ENCODE assay signal across 8 cellular contexts in genomic region chr1:55213029-55213884, GRCh38. TPM values are rescaled to one million over a fixed set of nuclear protein-coding genes. Genes with fewer than 3 reads are reported as not detected.
A peak's percentile ranks its signal among the peaks of the same experiment; 100 is the strongest.
DNase-seq lines count a peak whose midpoint lies in the region; ATAC-seq, FAIRE-seq and TF ChIP-seq lines count a peak whose summit lies in the region.

No MANE protein-coding gene starts in this region.

- 0 out of 3 replicates have a peak, but pooled peaks of 1 of the 2 experiments have one; percentile 23 for TF ChIP-seq POLR2A in H1 (IDR thresholded peaks at IDR 0.05; ENCODE audit: control extremely low read depth in 1 of 2, low read depth in 2 of 2, low read length in 2 of 2)
- no peak for TF ChIP-seq POLR2A in ovary (IDR thresholded peaks at IDR 0.05)
- no peak for TF ChIP-seq POLR2A in GM18505 (IDR thresholded peaks at IDR 0.05; ENCODE audit: borderline replicate concordance, extremely low read depth, insufficient read depth, insufficient read length)

- H3K27me3 ChIP-seq in H1 (replicated peaks in 1 of 4; ENCODE audit: control insufficient read depth in 3 of 4, extremely low read depth in 1 of 4, insufficient read depth in 3 of 4, low read length in 3 of 4) (peaks cover 0 to 3% (median 1%) of the 10 kb centered on the region in 4 experiments; a peak in 2 of 7 replicates), ovary (no peaks in the 10 kb centered on the region)

- FAIRE-seq in H1 (lab: Jason Lieb, UNC): no peak

- H2BK20ac ChIP-seq in H1 (ENCODE audit: low read length): peak overlapping the region; percentile 21; the same call in 1 of the 2 replicates

- peaks cover 66% of the 10 kb centered on the region for H3K79me2 ChIP-seq in OCI-LY7 (ENCODE audit: insufficient read depth, low read depth, low read length)
- peaks cover 4 to 57% of the 10 kb centered on the region in 2 experiments; a peak in 2 of 4 replicates for H3K79me2 ChIP-seq in H1 (ENCODE audit: control insufficient read depth in 1 of 2, insufficient read depth in 2 of 2, low read length in 2 of 2)

- H3K4me2 ChIP-seq in OCI-LY7 (ENCODE audit: low read length) (peak overlapping the region; percentile 99), H1 (ENCODE audit: insufficient read depth in 1 of 2, low read depth in 2 of 2, low read length in 2 of 2) (peak overlapping the region; percentile 81 to 90)

- DNase-seq in GM10266 (ENCODE audit: extremely low spot score): peak; percentile 59
- peak; percentile 40 for DNase-seq in OCI-LY7 (ENCODE audit: low spot score)
- no peak for DNase-seq in H1 (ENCODE audit: low read depth in 1 of 2, low spot score in 2 of 2)
- no peak for DNase-seq in ovary
- no peak for DNase-seq in UCSD-AML1 (lab: John Stamatoyannopoulos, UW; ENCODE audit: unreplicated experiment)

- H3K4me3 ChIP-seq in OCI-LY7 (ENCODE audit: low read depth, low read length, poor library complexity, severe bottlenecking) (peak overlapping the region; percentile 94), H1 (ENCODE audit: extremely low read depth in 1 of 4, insufficient read depth in 2 of 4, low read depth in 3 of 4, low read length in 4 of 4) (peak overlapping the region; percentile 60 to 92 (median 78); a peak in 7 of 8 replicates), ovary (peak overlapping the region; percentile 90)

- H2AFZ ChIP-seq in OCI-LY7 (ENCODE audit: low read length) (no peak overlapping the region; the same call in 1 of the 2 replicates), H1 (ENCODE audit: low read length) (no peak overlapping the region)

- no peaks in the 10 kb centered on the region for H3K9me2 ChIP-seq in OCI-LY7 (ENCODE audit: insufficient read depth, low read length)

- no peak overlapping the region for H4K5ac ChIP-seq in H1 (ENCODE audit: insufficient read length, low read depth, low read length)

- WGBS in H1 (ENCODE audit: extremely low coverage in 1 of 2, insufficient coverage in 1 of 2, insufficient read length in 1 of 2, insufficient replicate concordance in 2 of 2, low coverage in 1 of 2, low lambda C conversion rate in 2 of 2, missing lambda C conversion rate in 1 of 2), 2 experiments: 51% methylated on average over 11 of the region's 11 CpGs; no CpG with 5 or more reads in 1 of the 2 experiments
- WGBS in ovary, 3 donors: 25 to 34% (median 34%) methylated on average over 11 of the region's 11 CpGs

- no peak overlapping the region for H2AK5ac ChIP-seq in H1 (ENCODE audit: low read depth, low read length)

- H3K9me3 ChIP-seq in OCI-LY7 (ENCODE audit: low read length): no peaks in the 10 kb centered on the region
- no peaks in the 10 kb centered on the region for H3K9me3 ChIP-seq in H1 (ENCODE audit: insufficient read depth in 2 of 2, low read depth in 1 of 2, low read length in 1 of 2)
- H3K9me3 ChIP-seq in ovary: no peaks in the 10 kb centered on the region

- H3K9ac ChIP-seq in H1 (replicated peaks in 1 of 4; ENCODE audit: extremely low read depth in 1 of 4, low read depth in 3 of 4, low read length in 3 of 4): peak overlapping the region in 2 of 4 experiments; percentile 24 to 25; a peak in 3 of 7 replicates

- H3K23ac ChIP-seq in H1 (ENCODE audit: insufficient read length): no peak overlapping the region

- H3K4ac ChIP-seq in H1 (replicated peaks; ENCODE audit: insufficient read length, low read depth, low read length): no peak overlapping the region

- H3K36me3 ChIP-seq in OCI-LY7 (ENCODE audit: insufficient read depth, low read length) (peaks cover under 1% of the 10 kb centered on the region; the same call in 1 of the 2 replicates), H1 (ENCODE audit: control insufficient read depth in 2 of 4, insufficient read depth in 4 of 4, low read length in 3 of 4) (no peaks in the 10 kb centered on the region; a peak in 1 of 8 replicates), ovary (no peaks in the 10 kb centered on the region)

- no peak overlapping the region; the same call in 1 of the 2 replicates for H3K18ac ChIP-seq in H1 (ENCODE audit: extremely low read depth, low read length)

- H3K27ac ChIP-seq in OCI-LY7 (ENCODE audit: low read depth, low read length, poor library complexity, severe bottlenecking) (peak overlapping the region; percentile 68), H1 (ENCODE audit: low read depth, low read length) (no peak overlapping the region), ovary (peak overlapping the region; percentile 95 to 97)

- H2BK5ac ChIP-seq in H1 (ENCODE audit: low read depth, low read length): no peak overlapping the region; the same call in 1 of the 2 replicates

- peaks cover 67% of the 10 kb centered on the region for H3K4me1 ChIP-seq in OCI-LY7 (ENCODE audit: insufficient read depth, low read length, poor library complexity, severe bottlenecking)
- H3K4me1 ChIP-seq in H1 (replicated peaks in 1 of 4; ENCODE audit: control insufficient read depth in 3 of 4, insufficient read depth in 4 of 4, low read length in 3 of 4): peaks cover 0 to 18% (median 10%) of the 10 kb centered on the region in 4 experiments; a peak in 6 of 7 replicates
- H3K4me1 ChIP-seq in ovary (ENCODE audit: insufficient read depth): peaks cover 7% of the 10 kb centered on the region

- no peak overlapping the region for H2BK120ac ChIP-seq in H1 (replicated peaks; ENCODE audit: low read depth, low read length)

- H4K20me1 ChIP-seq in OCI-LY7 (ENCODE audit: insufficient read depth, low read length): peaks cover 4% of the 10 kb centered on the region
- H4K20me1 ChIP-seq in H1 (replicated peaks in 1 of 2; ENCODE audit: control insufficient read depth in 1 of 2, insufficient read depth in 2 of 2, low read length in 2 of 2): peaks cover 7 to 9% of the 10 kb centered on the region in 2 experiments

- TF ChIP-seq CTCF in GM10266 (IDR thresholded peaks at IDR 0.05; ENCODE audit: control insufficient read depth, insufficient read depth, low read depth, missing control alignments) (no peak), OCI-LY7 (conservative IDR thresholded peaks at IDR 0.05; ENCODE audit: low read length) (no peak), H1 (IDR thresholded peaks at IDR 0.05; ENCODE audit: control extremely low read depth in 1 of 3, insufficient read depth in 1 of 3, low read depth in 1 of 3, low read length in 3 of 3) (no peak), ovary (IDR thresholded peaks at IDR 0.05) (no peak)

- peaks cover 16% of the 10 kb centered on the region for H3K23me2 ChIP-seq in H1 (ENCODE audit: low read depth, low read length)

- intact Hi-C loops in OCI-LY7 (cut with micrococcal nuclease; ENCODE audit: unreplicated experiment) (loop anchor here (1.0 kb wide), 1 partner anchor 64 kb away; no protein-coding TSS in a partner anchor), ovary (cut with DNase I) (loop anchor here in 2 of 4 donors (10.0 kb wide), 1 partner anchor 68 kb away; no protein-coding TSS in a partner anchor)

- no peaks in the 10 kb centered on the region for H3K79me1 ChIP-seq in H1 (ENCODE audit: low read depth, low read length)

- TF ChIP-seq RAD21 in H1 (IDR thresholded peaks at IDR 0.05 in 1 of 2, conservative IDR thresholded peaks at IDR 0.05 in 1 of 2; ENCODE audit: low read depth in 2 of 2, low read length in 2 of 2): no peak

- no TSS peak for BruUV-seq in OCI-LY7 (replicated peaks; lab: Mats Ljungman, UMichigan)

- no peak overlapping the region for H2BK12ac ChIP-seq in H1 (ENCODE audit: low read depth, low read length)

- H2BK15ac ChIP-seq in H1 (ENCODE audit: low read length): no peak overlapping the region

- POLR2A ChIA-PET in OCI-LY7 (lab: Charles Lee) (interaction anchor here (0.9 to 1.5 kb wide), 7 partner anchors 13 to 89 kb away, joined by 3 to 6 read pairs (median 3); no protein-coding TSS in a partner anchor), H1 (lab: Charles Lee; ENCODE audit: partially characterized antibody) (interaction anchor here (0.7 to 4.6 kb wide), 6 partner anchors 9 to 41 kb away, joined by 3 to 24 read pairs (median 4); no protein-coding TSS in a partner anchor)

- CTCF ChIA-PET in OCI-LY7 (lab: Charles Lee; ENCODE audit: unreplicated experiment): interaction anchor here (0.8 to 1.1 kb wide), 3 partner anchors 9 to 18 kb away, joined by 3 read pairs; no protein-coding TSS in a partner anchor
- CTCF ChIA-PET in H1 (lab: Charles Lee; ENCODE audit: partially characterized antibody): interaction anchor here (1.2 to 3.3 kb wide), 2 partner anchors 9 to 70 kb away, joined by 3 to 13 read pairs; no protein-coding TSS in a partner anchor

- no peak overlapping the region for H4K8ac ChIP-seq in H1 (ENCODE audit: extremely low read depth, insufficient read depth, low read length)

- no peak for TF ChIP-seq EP300 in H1 (IDR thresholded peaks at IDR 0.05; ENCODE audit: borderline replicate concordance in 1 of 2, low read depth in 2 of 2, low read length in 2 of 2)
- TF ChIP-seq EP300 in ovary (IDR thresholded peaks at IDR 0.05): no peak

- ATAC-seq in HG02678 (IDR thresholded peaks at IDR 0.05; ENCODE audit: unreplicated experiment): no peak
- no peak for ATAC-seq in GM18505 (IDR thresholded peaks at IDR 0.05; ENCODE audit: unreplicated experiment)
- no peak for ATAC-seq in HG03571 (IDR thresholded peaks at IDR 0.05; ENCODE audit: unreplicated experiment)

- H3K56ac ChIP-seq in H1 (replicated peaks; ENCODE audit: insufficient read length, low read depth, low read length): no peak overlapping the region

- no peak overlapping the region for H3K14ac ChIP-seq in H1 (ENCODE audit: insufficient read length)

- H4K91ac ChIP-seq in H1 (replicated peaks; ENCODE audit: insufficient read length, low read length): no peak overlapping the region

TF ChIP-seq in H1, 55 proteins besides CTCF, POLR2A, EP300 and RAD21 (continues in another document):
- TF ChIP-seq USF2 (IDR thresholded peaks at IDR 0.05; ENCODE audit: low read length) (no peak), HDAC2 (IDR thresholded peaks at IDR 0.05; ENCODE audit: borderline replicate concordance in 1 of 2, low read depth in 2 of 2, low read length in 2 of 2) (no peak)

RNA-seq across cellular contexts. Expression of gene USP24, which starts 1.9 kb away (rescaled TPM):
- total RNA-seq in OCI-LY7 (2014; rRNA removed; shearing (Covaris generic)): 35.1 and 42.5 TPM in 2 replicates
- total RNA-seq in OCI-LY7 (2022): 46.3 and 49.1 TPM in 2 replicates
- total RNA-seq in H1 (2021; fragmentation: NEBNext Ultra II Directional; extraction: Animal tissue kit (Norgen Biotek cat#: 25700)): 33.8 and 34.6 TPM in 2 replicates
- 7.4 and 11.1 TPM in 2 replicates for polyA plus RNA-seq in H1 (2011; rRNA removed)
- polyA plus RNA-seq in H1 (2011; cell fraction: cytosol; rRNA removed): 10.1 TPM
- 13.1 TPM for polyA plus RNA-seq in H1 (2011; cell fraction: nucleus; rRNA removed)
- 16.1 to 24.1 TPM (median 16.9 TPM) in 4 replicates for polyA plus RNA-seq in H1 (2012, experiment 1 of 2)
- 1.0 TPM for polyA plus RNA-seq in H1 (2012, experiment 2 of 2)
- 12.8 TPM for polyA plus RNA-seq in H1 (2013, experiment 1 of 2)
- polyA plus RNA-seq in H1 (2013, experiment 2 of 2): 11.4 TPM
- polyA minus RNA-seq in H1 (2011; rRNA and poly(A)+ RNA removed): 50.1 and 60.4 TPM in 2 replicates
- polyA minus RNA-seq in H1 (2011; cell fraction: cytosol; rRNA and poly(A)+ RNA removed): 25.6 TPM
- 64.3 TPM for polyA minus RNA-seq in H1 (2011; cell fraction: nucleus; rRNA and poly(A)+ RNA removed)
- 10 to 100 TPM; 29.8 to 51.4 (median 42.5) TPM for total RNA-seq in ovary
- 10 to 100 TPM; 11.5 to 22.3 TPM for polyA plus RNA-seq in ovary

Comparison
In these comparisons a context has a peak if more than half of its experiments do, and no peak if none do; other contexts are left out.
1. DNase-seq: peak in GM10266 (single experiment) and OCI-LY7 (single experiment); none in H1 (0 of 2), ovary (0 of 5) and UCSD-AML1 (single experiment).
2. Peak in every context shown above with its lines, with median percentiles within 50 percentile points of each other: H3K4me3 ChIP-seq.